8 cellular contexts compared by ENCODE assay signal in genomic region chr19:43524922-43525835, GRCh38. TPM values are rescaled to one million over a fixed set of nuclear protein-coding genes. Genes with fewer than 3 reads are reported as not detected.
DNase-seq lines count a peak whose midpoint lies in the region; ATAC-seq, FAIRE-seq and TF ChIP-seq lines count a peak whose summit lies in the region.

No MANE protein-coding gene starts in this region.

- H3K9me3 ChIP-seq in keratinocyte (ENCODE audit: control insufficient read depth, low read depth, low read length) (no peaks in the 10 kb centered on the region), small intestine (ENCODE audit: control insufficient read depth, low read depth) (no peaks in the 10 kb centered on the region)

- peak; percentile 31 for ATAC-seq in GM21381 (IDR thresholded peaks at IDR 0.05; ENCODE audit: unreplicated experiment)
- no peak for ATAC-seq in GM18909 (IDR thresholded peaks at IDR 0.05; ENCODE audit: poor library complexity, unreplicated experiment)

- FAIRE-seq in bronchial epithelial cell (lab: Jason Lieb, UNC) (no peak), keratinocyte (lab: Jason Lieb, UNC) (peak; percentile 52), small intestine (lab: Jason Lieb, UNC) (no peak)

- peak overlapping the region; percentile 88 for H3K9ac ChIP-seq in keratinocyte (ENCODE audit: control insufficient read depth, extremely low read depth, insufficient read depth, low read length)

- H3K4me1 ChIP-seq in keratinocyte (ENCODE audit: control insufficient read depth, extremely low read depth, insufficient read depth, low read length) (peaks cover 37% of the 10 kb centered on the region), small intestine (ENCODE audit: control insufficient read depth in 2 of 2, insufficient read depth in 1 of 2, low read depth in 1 of 2, low read length in 1 of 2) (peaks cover 0 to 6% of the 10 kb centered on the region in 2 donors)

- WGBS in small intestine, 3 donors = 4 to 15% (median 9%) methylated on average over 12 of the region's 12 CpGs

- H3K9me1 ChIP-seq in keratinocyte (ENCODE audit: control insufficient read depth, extremely low read depth, insufficient read depth, low read length) = no peaks in the 10 kb centered on the region

- POLR2A ChIA-PET in RWPE1 (lab: Yijun Ruan, JAX; ENCODE audit: low non-redundant PET) = interaction anchor here (0.6 to 0.7 kb wide), 4 partner anchors 21 to 1275 kb away, joined by 3 to 4 read pairs (median 3); no protein-coding TSS in a partner anchor

- H3K4me3 ChIP-seq in bronchial epithelial cell (ENCODE audit: low read depth, low read length) (peak overlapping the region; percentile 85), keratinocyte (ENCODE audit: control insufficient read depth in 2 of 3, extremely low read depth in 1 of 3, insufficient read depth in 2 of 3, low read depth in 1 of 3, low read length in 3 of 3) (peak overlapping the region; percentile 79 to 98 (median 95)), small intestine (ENCODE audit: low read depth in 1 of 2, low read length in 2 of 2) (peak overlapping the region; percentile 72 to 88)

- no peaks in the 10 kb centered on the region for H3K27me3 ChIP-seq in bronchial epithelial cell (ENCODE audit: control insufficient read depth, insufficient read depth, low read length)
- H3K27me3 ChIP-seq in keratinocyte (ENCODE audit: control insufficient read depth, extremely low read depth, insufficient read depth, low read length) = no peaks in the 10 kb centered on the region
- H3K27me3 ChIP-seq in small intestine (ENCODE audit: control insufficient read depth in 2 of 2, insufficient read depth in 2 of 2, low read length in 2 of 2) = no peaks in the 10 kb centered on the region

- peaks cover 61% of the 10 kb centered on the region for H3K79me2 ChIP-seq in keratinocyte (ENCODE audit: control insufficient read depth, insufficient read depth, low read length)

- H4K20me1 ChIP-seq in keratinocyte (ENCODE audit: control insufficient read depth, extremely low read depth, insufficient read depth, low read length) = peaks cover 3% of the 10 kb centered on the region

- H2AFZ ChIP-seq in keratinocyte (ENCODE audit: control insufficient read depth, low read length) = no peak overlapping the region

- dilution Hi-C loops in keratinocyte (cut with MboI; ENCODE audit: extremely low pct_ligation_motif_present, low sequenced_read_pairs) = no loop called here

- DNase-seq in AG08396 (ENCODE audit: low spot score) (peak; percentile 49), RWPE1 (ENCODE audit: low spot score) (peak; percentile 79), bronchial epithelial cell (ENCODE audit: low read depth) (peak; percentile 77), keratinocyte (ENCODE audit: low read depth, low spot score) (no peak), small intestine (peak; percentile 97), NCI-H1436 (lab: John Stamatoyannopoulos, UW) (no peak)

- peak overlapping the region; percentile 74 for H3K4me2 ChIP-seq in keratinocyte (ENCODE audit: control insufficient read depth, extremely low read depth, insufficient read depth, low read depth, low read length)

- H3K36me3 ChIP-seq in bronchial epithelial cell (ENCODE audit: control insufficient read depth, insufficient read depth, low read length) = peaks cover 4% of the 10 kb centered on the region
- H3K36me3 ChIP-seq in keratinocyte (ENCODE audit: control insufficient read depth in 2 of 2, extremely low read depth in 1 of 2, insufficient read depth in 2 of 2, low read length in 2 of 2) = peaks cover 8 to 9% of the 10 kb centered on the region in 2 experiments
- H3K36me3 ChIP-seq in small intestine (ENCODE audit: control insufficient read depth in 2 of 2, insufficient read depth in 2 of 2, low read length in 2 of 2) = no peaks in the 10 kb centered on the region

- TF ChIP-seq CTCF in RWPE1 (conservative IDR thresholded peaks at IDR 0.05; ENCODE audit: low read depth) (no peak), bronchial epithelial cell (IDR thresholded peaks at IDR 0.05; ENCODE audit: insufficient read depth, low read length, severe bottlenecking) (no peak), keratinocyte (optimal IDR thresholded peaks at IDR 0.05 in 1 of 3, IDR thresholded peaks at IDR 0.05 in 1 of 3, conservative IDR thresholded peaks at IDR 0.05 in 1 of 3; ENCODE audit: extremely low read depth in 1 of 3, insufficient read depth in 2 of 3, low read length in 3 of 3) (no peak)

- H3K27ac ChIP-seq in RWPE1 (peak overlapping the region; percentile 94), keratinocyte (ENCODE audit: control insufficient read depth, insufficient read depth, low read length) (peak overlapping the region; percentile 95), small intestine (ENCODE audit: low read depth in 1 of 2, low read length in 1 of 2) (peak overlapping the region; percentile 87 to 94)

- CTCF ChIA-PET in RWPE1 (lab: Yijun Ruan, JAX) = interaction anchor here (0.6 to 1.3 kb wide), 3 partner anchors 21 to 285 kb away, joined by 3 to 6 read pairs (median 6); no protein-coding TSS in a partner anchor

RNA-seq across cellular contexts. Expression of gene ETHE1, which starts 1.8 kb away (rescaled TPM):
- total RNA-seq in bronchial epithelial cell = 179 and 183 TPM in 2 replicates
- polyA plus RNA-seq in keratinocyte = 234 to 301 TPM (median 245 TPM) in 3 replicates
- 288 TPM for polyA plus RNA-seq in keratinocyte (2011; ENCODE audit: low read depth)
- 283 and 302 TPM in 2 replicates for polyA plus RNA-seq in keratinocyte (2011; cell fraction: cytosol; rRNA removed)
- 180 and 198 TPM in 2 replicates for polyA plus RNA-seq in keratinocyte (2011; cell fraction: nucleus; rRNA removed)
- 204 and 227 TPM in 2 replicates for polyA plus RNA-seq in keratinocyte (2012; ENCODE audit: low replicate concordance)
- polyA minus RNA-seq in keratinocyte = 256 to 402 TPM (median 313 TPM) in 3 replicates
- polyA minus RNA-seq in keratinocyte (2011; cell fraction: cytosol; rRNA and poly(A)+ RNA removed) = 280 TPM
- 70.7 and 74.0 TPM in 2 replicates for polyA minus RNA-seq in keratinocyte (2011; cell fraction: nucleus; rRNA and poly(A)+ RNA removed)
- 100 to 1,000 TPM; 118 to 164 (median 123) TPM for polyA plus RNA-seq in small intestine

RNA-seq across cellular contexts. Expression of gene ZNF575, which starts 7.8 kb away (rescaled TPM):
- not detected in 2 replicates for total RNA-seq in bronchial epithelial cell
- polyA plus RNA-seq in keratinocyte (0.05 to 0.22 TPM (median 0.06 TPM) in 3 replicates), small intestine (1 to 10 TPM; 1.1 to 2.4 (median 1.3) TPM)
- 0.74 TPM for polyA plus RNA-seq in keratinocyte (2011; ENCODE audit: low read depth)
- 0.11 and 0.27 TPM in 2 replicates for polyA plus RNA-seq in keratinocyte (2011; cell fraction: cytosol; rRNA removed)
- 0.10 and 0.76 TPM in 2 replicates for polyA plus RNA-seq in keratinocyte (2011; cell fraction: nucleus; rRNA removed)
- polyA plus RNA-seq in keratinocyte (2012; ENCODE audit: low replicate concordance) = 1.3 and 1.4 TPM in 2 replicates
- 0.07 to 0.13 TPM (median 0.10 TPM) in 3 replicates for polyA minus RNA-seq in keratinocyte
- not detected for polyA minus RNA-seq in keratinocyte (2011; cell fraction: cytosol; rRNA and poly(A)+ RNA removed)
- polyA minus RNA-seq in keratinocyte (2011; cell fraction: nucleus; rRNA and poly(A)+ RNA removed) = not detected in 2 replicates

RNA-seq across cellular contexts. Expression of gene PHLDB3, which starts 20.6 kb away (rescaled TPM):
- 7.9 and 32.3 TPM in 2 replicates for total RNA-seq in bronchial epithelial cell
- polyA plus RNA-seq in keratinocyte (6.1 to 9.8 TPM (median 6.7 TPM) in 3 replicates), small intestine (10 to 100 TPM in 2 of 3 donors, 1 to 10 TPM in 1; 6.2 to 27.6 (median 19.7) TPM)
- polyA plus RNA-seq in keratinocyte (2011; ENCODE audit: low read depth) = 33.2 TPM
- polyA plus RNA-seq in keratinocyte (2011; cell fraction: cytosol; rRNA removed) = 3.1 and 8.6 TPM in 2 replicates
- polyA plus RNA-seq in keratinocyte (2011; cell fraction: nucleus; rRNA removed) = 18.6 and 24.0 TPM in 2 replicates
- 7.2 and 32.9 TPM in 2 replicates for polyA plus RNA-seq in keratinocyte (2012; ENCODE audit: low replicate concordance)
- polyA minus RNA-seq in keratinocyte = 4.3 to 7.6 TPM (median 6.4 TPM) in 3 replicates
- polyA minus RNA-seq in keratinocyte (2011; cell fraction: cytosol; rRNA and poly(A)+ RNA removed) = 12.3 TPM
- 16.4 and 21.0 TPM in 2 replicates for polyA minus RNA-seq in keratinocyte (2011; cell fraction: nucleus; rRNA and poly(A)+ RNA removed)

RNA-seq across cellular contexts. Expression of gene XRCC1, which starts 50.1 kb away (rescaled TPM):
- 8.3 and 10.5 TPM in 2 replicates for total RNA-seq in bronchial epithelial cell
- polyA plus RNA-seq in keratinocyte (16.3 to 17.5 TPM (median 16.8 TPM) in 3 replicates), small intestine (10 to 100 TPM in 2 of 3 donors, 1 to 10 TPM in 1; 9.7 to 19.5 (median 12.5) TPM)
- polyA plus RNA-seq in keratinocyte (2011; ENCODE audit: low read depth) = 8.2 TPM
- polyA plus RNA-seq in keratinocyte (2011; cell fraction: cytosol; rRNA removed) = 9.6 and 19.8 TPM in 2 replicates
- 14.4 and 19.9 TPM in 2 replicates for polyA plus RNA-seq in keratinocyte (2011; cell fraction: nucleus; rRNA removed)
- polyA plus RNA-seq in keratinocyte (2012; ENCODE audit: low replicate concordance) = 10.6 and 19.9 TPM in 2 replicates
- polyA minus RNA-seq in keratinocyte = 12.6 to 22.3 TPM (median 12.9 TPM) in 3 replicates
- 21.7 TPM for polyA minus RNA-seq in keratinocyte (2011; cell fraction: cytosol; rRNA and poly(A)+ RNA removed)
- 9.5 and 11.8 TPM in 2 replicates for polyA minus RNA-seq in keratinocyte (2011; cell fraction: nucleus; rRNA and poly(A)+ RNA removed)

RNA-seq across cellular contexts. Expression of gene PINLYP, which starts 50.4 kb away (rescaled TPM):
- total RNA-seq in bronchial epithelial cell = 0.53 and 0.64 TPM in 2 replicates
- 14.5 to 19.2 TPM (median 16.0 TPM) in 3 replicates for polyA plus RNA-seq in keratinocyte
- 0.45 TPM for polyA plus RNA-seq in keratinocyte (2011; ENCODE audit: low read depth)
- 11.0 and 14.1 TPM in 2 replicates for polyA plus RNA-seq in keratinocyte (2011; cell fraction: cytosol; rRNA removed)
- polyA plus RNA-seq in keratinocyte (2011; cell fraction: nucleus; rRNA removed) = 5.1 and 6.4 TPM in 2 replicates
- 2.8 and 13.2 TPM in 2 replicates for polyA plus RNA-seq in keratinocyte (2012; ENCODE audit: low replicate concordance)
- polyA minus RNA-seq in keratinocyte = 11.4 to 22.7 TPM (median 12.8 TPM) in 3 replicates
- polyA minus RNA-seq in keratinocyte (2011; cell fraction: cytosol; rRNA and poly(A)+ RNA removed) = 10.6 TPM
- 1.5 and 1.6 TPM in 2 replicates for polyA minus RNA-seq in keratinocyte (2011; cell fraction: nucleus; rRNA and poly(A)+ RNA removed)
- 1 to 10 TPM; 5.1 to 9.9 (median 8.3) TPM for polyA plus RNA-seq in small intestine

Comparison
In these comparisons a context has a peak if more than half of its experiments do, and no peak if none do; other contexts are left out.
1. DNase-seq: peak in AG08396 (single experiment), RWPE1 (single experiment), bronchial epithelial cell (single experiment) and small intestine (single experiment); none in keratinocyte (single experiment) and NCI-H1436 (single experiment).
2. Peak in every context shown above with its lines, with median percentiles within 50 percentile points of each other: H3K27ac ChIP-seq and H3K4me3 ChIP-seq.